In genomic region chr12:87054225-87054624, GRCh38 we compare ENCODE assay signal across 23 cellular contexts.
A peak's percentile ranks its signal among the peaks of the same experiment; 100 is the strongest.
DNase-seq lines count a peak whose midpoint lies in the region; ATAC-seq and TF ChIP-seq lines count a peak whose summit lies in the region.
"Had no signal": no experiment of that assay in that cellular context is flagged by ENCODE, and none has a peak within 500 bp of the region (broad histone marks: within the 10 kb centered on the region; RNA-seq: fewer than 3 reads in every experiment).

No MANE protein-coding gene starts in this region.

- H3K27ac Mint-ChIP-seq in type B pancreatic cell, result no peak overlapping the region
- H3K27ac Mint-ChIP-seq: H9 had no signal

- TF ChIP-seq CTCF in PC-3 (conservative IDR thresholded peaks at IDR 0.05; ENCODE audit: low read depth, low read length), result no peak
- TF ChIP-seq CTCF in type B pancreatic cell (conservative IDR thresholded peaks at IDR 0.05), result no peak

- no peaks in the 10 kb centered on the region for H3K36me3 ChIP-seq in PC-3 (ENCODE audit: low read depth, low read length)

- H3K4me1 ChIP-seq in PC-3 (ENCODE audit: insufficient read depth, low read length), result no peaks in the 10 kb centered on the region

- no peaks in the 10 kb centered on the region for H3K36me3 Mint-ChIP-seq in type B pancreatic cell

- in situ Hi-C loops in G401 (cut with HindIII; ENCODE audit: low sequenced_read_pairs), result no loop called here

- H3K4me1 Mint-ChIP-seq in type B pancreatic cell (ENCODE audit: unreplicated experiment), result no peaks in the 10 kb centered on the region

- H3K4me3 ChIP-seq in PC-3 (ENCODE audit: low read length), result no peak overlapping the region
- H3K4me3 ChIP-seq: PC-9 had no signal

- no peaks in the 10 kb centered on the region for H3K9me3 ChIP-seq in PC-3 (ENCODE audit: low read length)

- H3K9me3 Mint-ChIP-seq in type B pancreatic cell, result no peaks in the 10 kb centered on the region
- H3K9me3 Mint-ChIP-seq: H9 had no signal

- CTCF ChIA-PET in PC-3 (lab: Charles Lee), result no interaction called here

- no peaks in the 10 kb centered on the region for H3K27me3 Mint-ChIP-seq in type B pancreatic cell

- intact Hi-C loops in PC-3 (cut with micrococcal nuclease), result no loop called here

- H3K79me2 ChIP-seq in PC-3 (ENCODE audit: low read length), result no peaks in the 10 kb centered on the region

- no peaks in the 10 kb centered on the region for H3K27me3 ChIP-seq in PC-3 (ENCODE audit: low read length)

- no TSS peak for BruUV-seq in PC-3 (replicated peaks; lab: Mats Ljungman, UMichigan)

- H3K9me2 ChIP-seq in PC-3 (replicated peaks; ENCODE audit: low read length), result no peaks in the 10 kb centered on the region

- peak; percentile 31 for DNase-seq in G401 (ENCODE audit: low spot score)
- peak; percentile 21 for DNase-seq in PC-3
- peak; percentile 29 for DNase-seq in cerebellar cortex (ENCODE audit: low spot score)
- DNase-seq in iris pigment epithelial cell (ENCODE audit: low read depth), result peak; percentile 9
- DNase-seq in DMS79 treated with DMSO at 0.1 percent for 48 hours (lab: John Stamatoyannopoulos, UW), result no peak
- DNase-seq in activated T-cell treated with anti-CD3 and anti-CD28 coated beads, Interleukin-2, amount 50 U/mL, for 48 hours, result no peak
- DNase-seq in HK-2 (ENCODE audit: unreplicated experiment), result no peak
- DNase-seq in type B pancreatic cell (ENCODE audit: extremely low spot score, unreplicated experiment), result no peak
- DNase-seq: AML-193, DMS79, H9, Kasumi-1, NCI-H1092 treated with DMSO at 0.1 percent for 48 hours, NCI-H2029 treated with DMSO at 0.1 percent for 48 hours, NCI-H2171 treated with DMSO at 0.1 percent for 48 hours, NCI-H510A, NCI-H82, PC-9, SIG-M5 had no signal

- H2AFZ ChIP-seq in PC-3 (ENCODE audit: low read length), result no peak overlapping the region
- H2AFZ ChIP-seq: PC-9 had no signal

- peak; percentile 57 for ATAC-seq in PC-3

- H4K20me1 ChIP-seq in PC-3 (ENCODE audit: low read length), result no peaks in the 10 kb centered on the region

- H3K9ac ChIP-seq in PC-3 (ENCODE audit: low read length), result no peak overlapping the region

- no peak overlapping the region for H3K4me2 ChIP-seq in PC-3 (ENCODE audit: low read length)
- H3K4me2 ChIP-seq: PC-9 had no signal

- no peak overlapping the region for H3K4me3 Mint-ChIP-seq in type B pancreatic cell
- H3K4me3 Mint-ChIP-seq: H9 had no signal

- POLR2A ChIA-PET in PC-3 (lab: Charles Lee; ENCODE audit: unreplicated experiment), result interaction anchor here (0.7 kb wide), 1 partner anchor 333 kb away, joined by 6 read pairs; no protein-coding TSS in a partner anchor

- no peaks in the 10 kb centered on the region for H3F3A ChIP-seq in PC-3 (ENCODE audit: low read length, unreplicated experiment)

- no peak overlapping the region for H3K27ac ChIP-seq in PC-3 (ENCODE audit: low read length)
- H3K27ac ChIP-seq: 22Rv1, C4-2B, HL-60, PC-9, RWPE1 had no signal

Comparison
In these comparisons a context has a peak if more than half of its experiments do, and no peak if none do; other contexts are left out.
1. DNase-seq: peak in G401 (single experiment), PC-3 (single experiment), cerebellar cortex (single experiment) and iris pigment epithelial cell (single experiment); none in DMS79 treated with DMSO at 0.1 percent for 48 hours (single experiment), activated T-cell treated with anti-CD3 and anti-CD28 coated beads, Interleukin-2, amount 50 U/mL, for 48 hours (0 of 2), HK-2 (single experiment) and type B pancreatic cell (single experiment).